14 cellular contexts compared by ENCODE assay signal in genomic region chr21:25175938-25176337, GRCh38.
DNase-seq lines count a peak whose midpoint lies in the region; ATAC-seq lines count a peak whose summit lies in the region.
"Had no signal": no experiment of that assay in that cellular context is flagged by ENCODE, and none has a peak within 500 bp of the region (broad histone marks: within the 10 kb centered on the region; RNA-seq: fewer than 3 reads in every experiment).

No MANE protein-coding gene starts in this region.

- H3K27me3 Mint-ChIP-seq in naive B cell: no peaks in the 10 kb centered on the region
- H3K27me3 Mint-ChIP-seq in activated CD8-positive, alpha-beta memory T cell treated with anti-CD3 and anti-CD28 coated beads, Interleukin-2, amount 10 ng/mL, durations not matched to agents 7 days and 5 days: no peaks in the 10 kb centered on the region
- H3K27me3 Mint-ChIP-seq: effector memory CD8-positive, alpha-beta T cell; natural killer cell treated with Interleukin-12 subunit alpha and Interleukin-12 subunit beta and Interleukin-15 and Interleukin-18, amount 100 ng/mL, for 72 hours had no signal

- peaks cover 39 to 60% (median 50%) of the 10 kb centered on the region in 3 donors for H3K4me1 Mint-ChIP-seq in naive B cell
- H3K4me1 Mint-ChIP-seq in activated CD8-positive, alpha-beta memory T cell treated with anti-CD3 and anti-CD28 coated beads, Interleukin-2, amount 10 ng/mL, durations not matched to agents 7 days and 5 days: no peaks in the 10 kb centered on the region

- CTCF ChIA-PET in activated CD8-positive, alpha-beta memory T cell treated with anti-CD3 and anti-CD28 coated beads, Interleukin-2, amount 10 ng/mL, durations not matched to agents 7 days and 5 days (lab: Charles Lee): no interaction called here

- ATAC-seq in GM19025 (IDR thresholded peaks at IDR 0.05; ENCODE audit: low read depth, unreplicated experiment) (peak; percentile 55), GM21825 (IDR thresholded peaks at IDR 0.05; ENCODE audit: unreplicated experiment) (peak; percentile 54), HG03159 (IDR thresholded peaks at IDR 0.05; ENCODE audit: unreplicated experiment) (peak; percentile 66), naive B cell (ENCODE audit: low read depth in 2 of 2) (no peak)
- ATAC-seq in activated CD8-positive, alpha-beta memory T cell treated with anti-CD3 and anti-CD28 coated beads, Interleukin-2, amount 10 ng/mL, durations not matched to agents 7 days and 5 days: no peak
- ATAC-seq: natural killer cell treated with Interleukin-12 subunit alpha and Interleukin-12 subunit beta and Interleukin-15 and Interleukin-18, amount 100 ng/mL, for 72 hours had no signal

- DNase-seq in naive B cell (no peak), NCI-H345 (lab: John Stamatoyannopoulos, UW) (no peak)
- DNase-seq in activated CD8-positive, alpha-beta memory T cell treated with anti-CD3 and anti-CD28 coated beads, Interleukin-2, amount 10 ng/mL, durations not matched to agents 7 days and 5 days: no peak
- no peak for DNase-seq in central memory CD4-positive, alpha-beta T cell
- DNase-seq: effector memory CD8-positive, alpha-beta T cell; H7; NCI-H510A; stimulated activated CD4-positive, alpha-beta T cell treated with anti-CD3 and anti-CD28 coated beads, Interleukin-15, amount 100 ng/mL, for 24 hours; testis had no signal

- peak overlapping the region in 5 of 6 donors; percentile 62 to 99 (median 93) for H3K27ac Mint-ChIP-seq in naive B cell
- H3K27ac Mint-ChIP-seq in activated CD8-positive, alpha-beta memory T cell treated with anti-CD3 and anti-CD28 coated beads, Interleukin-2, amount 10 ng/mL, durations not matched to agents 7 days and 5 days: no peak overlapping the region
- H3K27ac Mint-ChIP-seq: activated naive CD4-positive, alpha-beta T cell treated with anti-CD3 and anti-CD28 coated beads, Interleukin-2, amount 50 U/mL, for 72 hours; effector memory CD8-positive, alpha-beta T cell; natural killer cell treated with Interleukin-12 subunit alpha and Interleukin-12 subunit beta and Interleukin-15 and Interleukin-18, amount 100 ng/mL, for 72 hours had no signal

- peak overlapping the region in 3 of 8 donors; percentile 26 to 63 (median 28) for H3K4me3 Mint-ChIP-seq in naive B cell
- H3K4me3 Mint-ChIP-seq in activated CD8-positive, alpha-beta memory T cell treated with anti-CD3 and anti-CD28 coated beads, Interleukin-2, amount 10 ng/mL, durations not matched to agents 7 days and 5 days: no peak overlapping the region
- H3K4me3 Mint-ChIP-seq: effector memory CD8-positive, alpha-beta T cell; natural killer cell treated with Interleukin-12 subunit alpha and Interleukin-12 subunit beta and Interleukin-15 and Interleukin-18, amount 100 ng/mL, for 72 hours had no signal

- H3K36me3 Mint-ChIP-seq in naive B cell: peaks cover 4 to 9% of the 10 kb centered on the region in 2 donors
- H3K36me3 Mint-ChIP-seq in activated CD8-positive, alpha-beta memory T cell treated with anti-CD3 and anti-CD28 coated beads, Interleukin-2, amount 10 ng/mL, durations not matched to agents 7 days and 5 days: no peaks in the 10 kb centered on the region
- H3K36me3 Mint-ChIP-seq: activated naive CD4-positive, alpha-beta T cell treated with anti-CD3 and anti-CD28 coated beads, Interleukin-2, amount 50 U/mL, for 72 hours; natural killer cell treated with Interleukin-12 subunit alpha and Interleukin-12 subunit beta and Interleukin-15 and Interleukin-18, amount 100 ng/mL, for 72 hours had no signal

- peaks cover 0 to 5% (median 0%) of the 10 kb centered on the region in 7 donors for H3K9me3 Mint-ChIP-seq in naive B cell
- H3K9me3 Mint-ChIP-seq in activated CD8-positive, alpha-beta memory T cell treated with anti-CD3 and anti-CD28 coated beads, Interleukin-2, amount 10 ng/mL, durations not matched to agents 7 days and 5 days (ENCODE audit: low read depth): no peaks in the 10 kb centered on the region

Comparison
In these comparisons a context has a peak if more than half of its experiments do, and no peak if none do; other contexts are left out.
1. ATAC-seq: peak in GM19025 (single experiment), GM21825 (single experiment) and HG03159 (single experiment); none in naive B cell (0 of 2) and activated CD8-positive, alpha-beta memory T cell treated with anti-CD3 and anti-CD28 coated beads, Interleukin-2, amount 10 ng/mL, durations not matched to agents 7 days and 5 days (single experiment).